Comparison of ENCODE assay signal across 14 cellular contexts in the genomic region with DNA sequence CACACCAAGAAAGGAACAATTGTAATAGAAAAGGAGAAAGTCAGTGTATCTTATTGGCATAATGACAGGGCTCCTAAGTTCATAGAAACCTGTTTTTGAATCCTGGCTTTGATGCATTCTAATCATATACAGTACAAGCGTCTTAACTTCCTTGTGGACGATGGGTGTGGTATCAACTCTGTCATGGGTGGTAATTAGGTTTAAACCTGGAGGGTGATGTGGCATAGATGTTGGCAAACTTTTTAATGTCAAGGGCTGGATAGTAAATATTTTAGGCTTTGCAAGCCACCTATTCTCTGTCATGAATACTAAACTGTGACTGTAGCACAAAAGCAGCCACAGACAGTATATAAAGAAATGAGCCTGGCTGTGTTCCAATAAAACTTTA.
"Had no signal": no experiment of that assay in that cellular context is flagged by ENCODE, and none has a peak within 500 bp of the region (broad histone marks: within the 10 kb centered on the region; RNA-seq: fewer than 3 reads in every experiment).

No MANE protein-coding gene starts in this region.

- DNase-seq: activated B cell treated with CpG ODN at 0.5 μM for 24 hours; aorta; gastrocnemius medialis; heart left ventricle; kidney; pancreas; right lobe of liver; stimulated activated naive CD8-positive, alpha-beta T cell treated with anti-CD3 and anti-CD28 coated beads, Interleukin-15, amount 100 ng/mL, for 72 hours had no signal

- ATAC-seq: effector memory CD8-positive, alpha-beta T cell; gastrocnemius medialis; heart left ventricle; left ventricle myocardium superior; natural killer cell treated with Interleukin-12 subunit alpha and Interleukin-12 subunit beta and Interleukin-15 and Interleukin-18, amount 100 ng/mL, for 72 hours; stimulated activated naive CD8-positive, alpha-beta T cell treated with anti-CD3 and anti-CD28 coated beads, Interleukin-15, amount 100 ng/mL, for 72 hours had no signal

- H3K27ac ChIP-seq: gastrocnemius medialis, heart left ventricle, neutrophil, pancreas, right lobe of liver, SK-N-MC, thoracic aorta had no signal
